8 cellular contexts compared by ENCODE assay signal in the genomic region with DNA sequence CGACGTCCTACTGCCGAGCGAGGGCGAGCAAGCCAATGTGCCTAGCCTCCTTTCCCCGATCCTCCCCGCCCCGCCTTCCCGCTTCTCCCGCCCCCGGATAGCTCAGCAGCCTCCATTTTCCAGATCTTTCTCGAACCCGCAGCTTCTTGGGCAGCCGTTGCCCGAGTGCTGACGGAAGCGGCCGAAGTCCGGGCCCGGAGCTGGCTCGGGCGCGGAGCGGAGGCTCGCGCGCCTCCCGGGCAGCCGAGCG. TPM values are rescaled to one million over a fixed set of nuclear protein-coding genes. Genes with fewer than 3 reads are reported as not detected.
A peak's percentile ranks its signal among the peaks of the same experiment; 100 is the strongest.
DNase-seq lines count a peak whose midpoint lies in the region; ATAC-seq lines count a peak whose summit lies in the region.

No MANE protein-coding gene starts in this region.

- DNase-seq in NOMO-1 (lab: John Stamatoyannopoulos, UW; ENCODE audit: unreplicated experiment in 2 of 2) (peak; percentile 65 to 86), NOMO-1 treated with DMSO at 0.1 percent for 48 hours (lab: John Stamatoyannopoulos, UW; ENCODE audit: unreplicated experiment) (no peak), SW480 (ENCODE audit: low spot score) (peak; percentile 78), mesendoderm (peak; percentile 94)
- DNase-seq in stimulated activated naive CD8-positive, alpha-beta T cell treated with anti-CD3 and anti-CD28 coated beads, Interleukin-15, amount 100 ng/mL, for 72 hours: no peak

- no peak overlapping the region for H4K8ac ChIP-seq in mesendoderm (ENCODE audit: low read depth, low read length)

- H3K9me3 Mint-ChIP-seq in stimulated activated naive CD8-positive, alpha-beta T cell treated with anti-CD3 and anti-CD28 coated beads, Interleukin-15, amount 100 ng/mL, for 72 hours: peaks cover 0 to 5% of the 10 kb centered on the region in 2 donors

- peak overlapping the region; percentile 87 to 95 for H3K4me3 Mint-ChIP-seq in stimulated activated naive CD8-positive, alpha-beta T cell treated with anti-CD3 and anti-CD28 coated beads, Interleukin-15, amount 100 ng/mL, for 72 hours

- peaks cover 37% of the 10 kb centered on the region for H3K4me1 Mint-ChIP-seq in stimulated activated naive CD8-positive, alpha-beta T cell treated with anti-CD3 and anti-CD28 coated beads, Interleukin-15, amount 100 ng/mL, for 72 hours

- H3K9me3 ChIP-seq in HUES64 (ENCODE audit: insufficient read depth, low read depth, low read length) (no peaks in the 10 kb centered on the region), endocrine pancreas (ENCODE audit: control insufficient read depth, low read length) (no peaks in the 10 kb centered on the region)

- H3K4me1 ChIP-seq in HUES64 (ENCODE audit: insufficient read depth, low read length) (peaks cover 2% of the 10 kb centered on the region), endocrine pancreas (ENCODE audit: control insufficient read depth, insufficient read depth, low read length) (peaks cover 15% of the 10 kb centered on the region), mesendoderm (ENCODE audit: control insufficient read depth, low read depth, low read length) (no peaks in the 10 kb centered on the region)

- peak overlapping the region; percentile 46 for H3K18ac ChIP-seq in mesendoderm (ENCODE audit: low read length)

- H3K4me3 ChIP-seq in HUES64 (ENCODE audit: low read length) (peak overlapping the region; percentile 68), endocrine pancreas (ENCODE audit: control insufficient read depth, insufficient read depth, low read length) (no peak overlapping the region), mesendoderm (ENCODE audit: low read length) (no peak overlapping the region)

- H3K27ac Mint-ChIP-seq in stimulated activated naive CD8-positive, alpha-beta T cell treated with anti-CD3 and anti-CD28 coated beads, Interleukin-15, amount 100 ng/mL, for 72 hours: peak overlapping the region; percentile 76 to 85

- no peak overlapping the region for H2BK120ac ChIP-seq in mesendoderm (ENCODE audit: low read depth, low read length)

- under 1% methylated on average over 30 of the region's 30 CpGs for WGBS in HUES64
- no CpG with 5 or more reads among the region's 30 CpGs for WGBS in mesendoderm (ENCODE audit: extremely low coverage, insufficient coverage, low lambda C conversion rate)

- H3K56ac ChIP-seq in mesendoderm (ENCODE audit: low read length): peak overlapping the region; percentile 87

- H3K23ac ChIP-seq in mesendoderm (ENCODE audit: low read length): no peak overlapping the region

- H3K36me3 ChIP-seq in HUES64 (ENCODE audit: insufficient read depth, low read length): no peaks in the 10 kb centered on the region
- no peaks in the 10 kb centered on the region for H3K36me3 ChIP-seq in endocrine pancreas (ENCODE audit: control insufficient read depth, insufficient read depth, low read length)
- H3K36me3 ChIP-seq in mesendoderm (ENCODE audit: control insufficient read depth, insufficient read depth, low read length): no peaks in the 10 kb centered on the region

- H3K9ac ChIP-seq in HUES64 (ENCODE audit: low read depth, low read length): peak overlapping the region; percentile 83
- H3K9ac ChIP-seq in endocrine pancreas (ENCODE audit: control insufficient read depth, insufficient read depth, low read length): peak overlapping the region; percentile 68
- H3K9ac ChIP-seq in mesendoderm (ENCODE audit: low read length): peak overlapping the region; percentile 44

- H2BK15ac ChIP-seq in mesendoderm (replicated peaks; ENCODE audit: low read depth): no peak overlapping the region

- no peak overlapping the region for H2BK5ac ChIP-seq in mesendoderm (ENCODE audit: low read length)

- H4K5ac ChIP-seq in mesendoderm (ENCODE audit: low read length): no peak overlapping the region

- H3K4ac ChIP-seq in mesendoderm (ENCODE audit: low read depth, low read length): no peak overlapping the region

- ATAC-seq in GM21529 (IDR thresholded peaks at IDR 0.05; ENCODE audit: unreplicated experiment): peak; percentile 81
- ATAC-seq in stimulated activated naive CD8-positive, alpha-beta T cell treated with anti-CD3 and anti-CD28 coated beads, Interleukin-15, amount 100 ng/mL, for 72 hours: peak; percentile 71

- H3K27me3 Mint-ChIP-seq in stimulated activated naive CD8-positive, alpha-beta T cell treated with anti-CD3 and anti-CD28 coated beads, Interleukin-15, amount 100 ng/mL, for 72 hours: peaks cover 71% of the 10 kb centered on the region

- H3K27ac ChIP-seq in HUES64 (ENCODE audit: low read depth, low read length) (no peak overlapping the region; the same call in 1 of the 2 replicates), mesendoderm (ENCODE audit: low read depth, low read length) (no peak overlapping the region)

- no peak overlapping the region for H2AK5ac ChIP-seq in mesendoderm (ENCODE audit: low read length)

- peaks cover 50% of the 10 kb centered on the region for H3K27me3 ChIP-seq in HUES64 (ENCODE audit: insufficient read depth, low read length)
- no peaks in the 10 kb centered on the region for H3K27me3 ChIP-seq in endocrine pancreas (ENCODE audit: control insufficient read depth, insufficient read depth, low read length)
- H3K27me3 ChIP-seq in mesendoderm (ENCODE audit: insufficient read depth, low read length, poor library complexity): peaks cover 7% of the 10 kb centered on the region

- no peaks in the 10 kb centered on the region for H3K79me2 ChIP-seq in mesendoderm (ENCODE audit: control insufficient read depth, insufficient read depth, low read length)

- H3K79me1 ChIP-seq in mesendoderm (ENCODE audit: low read length): no peaks in the 10 kb centered on the region

- peak overlapping the region; percentile 9 for H3K4me2 ChIP-seq in mesendoderm (ENCODE audit: low read length)

RNA-seq across cellular contexts. Expression of a gene that starts 0.2 kb away (rescaled TPM):
- 2.4 TPM for polyA plus RNA-seq in HUES64 (2013, experiment 1 of 2)
- polyA plus RNA-seq in HUES64 (2013, experiment 2 of 2): 2.9 TPM
- 1.9 TPM for polyA plus RNA-seq in mesendoderm (2013, experiment 1 of 2)
- 2.0 TPM for polyA plus RNA-seq in mesendoderm (2013, experiment 2 of 2)

RNA-seq across cellular contexts. Expression of a gene that starts 51.8 kb away (rescaled TPM):
- not detected for polyA plus RNA-seq in HUES64 (2013, experiment 1 of 2)
- not detected for polyA plus RNA-seq in HUES64 (2013, experiment 2 of 2)
- polyA plus RNA-seq in mesendoderm (2013, experiment 1 of 2): not detected
- not detected for polyA plus RNA-seq in mesendoderm (2013, experiment 2 of 2)

Comparison
In these comparisons a context has a peak if more than half of its experiments do, and no peak if none do; other contexts are left out.
1. DNase-seq: peak in NOMO-1 (2 of 2), SW480 (single experiment) and mesendoderm (single experiment); none in NOMO-1 treated with DMSO at 0.1 percent for 48 hours (single experiment) and stimulated activated naive CD8-positive, alpha-beta T cell treated with anti-CD3 and anti-CD28 coated beads, Interleukin-15, amount 100 ng/mL, for 72 hours (0 of 2).
2. Peak in every context shown above with its lines, with median percentiles within 50 percentile points of each other: H3K9ac ChIP-seq.